Comparison of ENCODE assay signal across 14 cellular contexts in genomic region chr16:49557070-49557446, GRCh38.
A peak's percentile ranks its signal among the peaks of the same experiment; 100 is the strongest.
DNase-seq lines count a peak whose midpoint lies in the region; ATAC-seq, FAIRE-seq and TF ChIP-seq lines count a peak whose summit lies in the region.
"Had no signal": no experiment of that assay in that cellular context is flagged by ENCODE, and none has a peak within 500 bp of the region (broad histone marks: within the 10 kb centered on the region; RNA-seq: fewer than 3 reads in every experiment).

No MANE protein-coding gene starts in this region.

- ATAC-seq in Right ventricle myocardium superior (ENCODE audit: poor library complexity): no peak

- H3K27me3 Mint-ChIP-seq in type B pancreatic cell: no peaks in the 10 kb centered on the region
- H3K27me3 Mint-ChIP-seq: activated naive CD4-positive, alpha-beta T cell treated with anti-CD3 and anti-CD28 coated beads, Interleukin-2, amount 50 U/mL, for 24 hours had no signal

- H3K9me3 Mint-ChIP-seq in type B pancreatic cell: peaks cover 2% of the 10 kb centered on the region
- H3K9me3 Mint-ChIP-seq: activated CD4-positive, alpha-beta memory T cell treated with anti-CD3 and anti-CD28 coated beads for 36 hours; activated naive CD4-positive, alpha-beta T cell treated with anti-CD3 and anti-CD28 coated beads, Interleukin-2, amount 50 U/mL, for 24 hours had no signal

- peaks cover 8% of the 10 kb centered on the region for H3K4me1 Mint-ChIP-seq in type B pancreatic cell (ENCODE audit: unreplicated experiment)
- H3K4me1 Mint-ChIP-seq: activated naive CD4-positive, alpha-beta T cell treated with anti-CD3 and anti-CD28 coated beads, Interleukin-2, amount 50 U/mL, for 24 hours had no signal

- H3K4me3 Mint-ChIP-seq in type B pancreatic cell: peak overlapping the region; percentile 61
- H3K4me3 Mint-ChIP-seq: activated CD4-positive, alpha-beta memory T cell treated with anti-CD3 and anti-CD28 coated beads for 36 hours; activated naive CD4-positive, alpha-beta T cell treated with anti-CD3 and anti-CD28 coated beads, Interleukin-2, amount 50 U/mL, for 24 hours had no signal

- 0 out of 2 replicates have a peak overlapping the region, but pooled peaks have one; percentile 17 for H3K4me3 ChIP-seq in iPS-18c (ENCODE audit: insufficient read depth, low read depth, low read length)
- peak overlapping the region in 12 of 59 donors; percentile 1 to 39 (median 14) for H3K4me3 ChIP-seq in dorsolateral prefrontal cortex
- H3K4me3 ChIP-seq: thoracic aorta had no signal

- intact Hi-C loops in Right ventricle myocardium superior (cut with DNase I) (no loop called here), dorsolateral prefrontal cortex (cut with DNase I) (no loop called here)

- DNase-seq in NCI-H1694 treated with DMSO at 0.1 percent for 48 hours (lab: John Stamatoyannopoulos, UW): peak; percentile 21
- no peak for DNase-seq in NCI-H1694 (lab: John Stamatoyannopoulos, UW)
- DNase-seq in NCI-H748 treated with DMSO at 0.1 percent for 48 hours (lab: John Stamatoyannopoulos, UW): peak; percentile 34
- DNase-seq in type B pancreatic cell (ENCODE audit: extremely low spot score, unreplicated experiment): no peak
- no peak for DNase-seq in frontal cortex (ENCODE audit: low spot score in 2 of 2)
- no peak for DNase-seq in Right ventricle myocardium superior
- no peak for DNase-seq in dorsolateral prefrontal cortex
- DNase-seq: activated CD4-positive, alpha-beta memory T cell treated with anti-CD3 and anti-CD28 coated beads for 36 hours; NCI-H2029 treated with DMSO at 0.1 percent for 48 hours had no signal

- TF ChIP-seq CTCF in type B pancreatic cell (conservative IDR thresholded peaks at IDR 0.05) (no peak), dorsolateral prefrontal cortex (IDR thresholded peaks at IDR 0.05 in 54 of 56, conservative IDR thresholded peaks at IDR 0.05 in 2 of 56; ENCODE audit: low read depth in 1 of 56, partially characterized antibody in 56 of 56) (no peak)

- peak overlapping the region in 5 of 59 donors; percentile 3 to 44 (median 31) for H3K27ac ChIP-seq in dorsolateral prefrontal cortex
- H3K27ac ChIP-seq: 22Rv1, thoracic aorta had no signal

- no peak for FAIRE-seq in frontal cortex (lab: Jason Lieb, UNC)
- FAIRE-seq: keratinocyte had no signal

- H3K36me3 Mint-ChIP-seq in type B pancreatic cell: peaks cover 1% of the 10 kb centered on the region
- H3K36me3 Mint-ChIP-seq: activated CD4-positive, alpha-beta memory T cell treated with anti-CD3 and anti-CD28 coated beads for 36 hours; activated naive CD4-positive, alpha-beta T cell treated with anti-CD3 and anti-CD28 coated beads, Interleukin-2, amount 50 U/mL, for 24 hours had no signal

- H3K27ac Mint-ChIP-seq in type B pancreatic cell: no peak overlapping the region
- H3K27ac Mint-ChIP-seq: activated CD4-positive, alpha-beta memory T cell treated with anti-CD3 and anti-CD28 coated beads for 36 hours; activated naive CD4-positive, alpha-beta T cell treated with anti-CD3 and anti-CD28 coated beads, Interleukin-2, amount 50 U/mL, for 24 hours had no signal

- H3K9me3 ChIP-seq in iPS-18c (ENCODE audit: control insufficient read depth, insufficient read depth, low read length): no peaks in the 10 kb centered on the region
- H3K9me3 ChIP-seq: thoracic aorta had no signal

- peaks cover 0 to 9% (median 0%) of the 10 kb centered on the region in 45 donors for H3K27me3 ChIP-seq in dorsolateral prefrontal cortex

Comparison
In these comparisons a context has a peak if more than half of its experiments do, and no peak if none do; other contexts are left out.
1. DNase-seq: peak in NCI-H1694 treated with DMSO at 0.1 percent for 48 hours (single experiment) and NCI-H748 treated with DMSO at 0.1 percent for 48 hours (single experiment); none in NCI-H1694 (single experiment), type B pancreatic cell (single experiment), frontal cortex (0 of 2), Right ventricle myocardium superior (single experiment) and dorsolateral prefrontal cortex (0 of 10).